In the genomic region with DNA sequence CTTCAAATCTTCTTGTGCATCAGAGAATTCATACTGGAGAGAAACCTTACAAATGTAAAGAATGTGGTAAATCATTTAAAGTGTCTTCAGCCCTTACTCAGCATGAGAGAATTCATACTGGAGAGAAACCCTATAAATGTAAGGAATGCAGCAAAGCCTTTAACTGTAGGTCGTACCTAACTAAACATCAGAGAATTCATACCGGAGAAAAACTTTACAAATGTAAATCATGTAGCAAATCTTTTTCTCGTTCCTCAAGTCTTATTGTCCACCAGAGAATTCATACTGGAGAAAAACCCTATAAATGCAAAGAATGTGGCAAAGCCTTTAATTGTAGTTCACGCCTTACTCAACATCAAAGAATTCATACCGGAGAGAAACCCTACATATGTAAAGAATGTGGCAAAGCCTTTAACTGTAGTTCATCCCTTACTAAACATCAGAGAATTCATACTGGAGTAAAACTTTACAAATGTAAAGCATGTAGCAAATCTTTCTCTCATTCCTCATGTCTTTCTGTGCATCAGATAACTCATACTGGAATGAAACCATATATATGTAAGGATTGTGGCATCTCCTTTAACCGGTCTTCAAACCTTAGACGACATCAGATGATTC, we compare ENCODE assay signal across 20 cellular contexts.
A peak's percentile ranks its signal among the peaks of the same experiment; 100 is the strongest.
DNase-seq lines count a peak whose midpoint lies in the region; ATAC-seq, FAIRE-seq and TF ChIP-seq lines count a peak whose summit lies in the region.
"Had no signal": no experiment of that assay in that cellular context is flagged by ENCODE, and none has a peak within 500 bp of the region (broad histone marks: within the 10 kb centered on the region; RNA-seq: fewer than 3 reads in every experiment).

No MANE protein-coding gene starts in this region.

- intact Hi-C loops in HepG2 (cut with micrococcal nuclease; ENCODE audit: unreplicated experiment) (no loop called here), right lobe of liver (cut with DNase I) (no loop called here), Right ventricle myocardium inferior (cut with DNase I) (no loop called here)

- TF ChIP-seq RAD21 in HepG2 (CRISPR knock-in tag; IDR thresholded peaks at IDR 0.05): no peak

- H4K20me1 ChIP-seq in HepG2 (ENCODE audit: insufficient read depth, low read length): no peaks in the 10 kb centered on the region

- TF ChIP-seq POLR2A in HepG2 (IDR thresholded peaks at IDR 0.05; ENCODE audit: insufficient read depth in 1 of 2, low read depth in 2 of 2, low read length in 2 of 2) (no peak), right lobe of liver (IDR thresholded peaks at IDR 0.05) (no peak)

- H3K4me3 ChIP-seq in HepG2 (replicated peaks in 1 of 3; ENCODE audit: insufficient read depth in 1 of 3, low read depth in 2 of 3, low read length in 3 of 3) (no peak overlapping the region), right lobe of liver (no peak overlapping the region), muscle layer of duodenum (ENCODE audit: low read depth in 1 of 2, low read length in 2 of 2) (peak overlapping the region; percentile 16 to 55)

- peaks cover 93% of the 10 kb centered on the region for H3K9me3 ChIP-seq in HepG2 (ENCODE audit: low read length)
- H3K9me3 ChIP-seq in right lobe of liver: peaks cover 8 to 90% (median 44%) of the 10 kb centered on the region in 4 donors
- peaks cover 59 to 82% of the 10 kb centered on the region in 2 donors for H3K9me3 ChIP-seq in muscle layer of duodenum (ENCODE audit: control insufficient read depth in 1 of 2, low read length in 2 of 2)

- FAIRE-seq in HepG2 (lab: Jason Lieb, UNC): no peak
- FAIRE-seq: GM18507, HTR-8/SVneo, RCC 7860 had no signal

- no peak overlapping the region for H2AFZ ChIP-seq in HepG2 (ENCODE audit: low read length)

- ATAC-seq in HepG2 (no peak), right lobe of liver (no peak), Right ventricle myocardium inferior (no peak), GM19467 (IDR thresholded peaks at IDR 0.05; ENCODE audit: unreplicated experiment) (no peak)

- TF ChIP-seq CTCF in HepG2 (CRISPR knock-in tag; IDR thresholded peaks at IDR 0.05): no peak
- TF ChIP-seq CTCF in right lobe of liver (IDR thresholded peaks at IDR 0.05): no peak

- H3K27me3 ChIP-seq in HepG2 (ENCODE audit: control insufficient read depth in 1 of 2, insufficient read depth in 2 of 2, low read length in 2 of 2) (no peaks in the 10 kb centered on the region), right lobe of liver (no peaks in the 10 kb centered on the region), muscle layer of duodenum (ENCODE audit: low read depth, low read length) (no peaks in the 10 kb centered on the region)

- peaks cover 5 to 20% of the 10 kb centered on the region in 2 experiments for H3K36me3 ChIP-seq in HepG2 (replicated peaks in 1 of 2; ENCODE audit: control insufficient read depth in 1 of 2, insufficient read depth in 2 of 2, low read length in 2 of 2)
- peaks cover 0 to 27% (median 0%) of the 10 kb centered on the region in 4 donors for H3K36me3 ChIP-seq in right lobe of liver
- H3K36me3 ChIP-seq in muscle layer of duodenum (ENCODE audit: control insufficient read depth in 1 of 2, insufficient read depth in 2 of 2, low read length in 2 of 2): peaks cover 22 to 86% of the 10 kb centered on the region in 2 donors

- 98% methylated on average over 7 of the region's 7 CpGs for whole genome bisulfite sequencing in HepG2 (ENCODE audit: low lambda C conversion rate)
- 91% methylated on average over 7 of the region's 7 CpGs for WGBS in right lobe of liver (ENCODE audit: insufficient coverage, low coverage, low lambda C conversion rate, missing lambda C conversion rate)

- in situ Hi-C loops in HepG2 (cut with HindIII; ENCODE audit: extremely low pct_ligation_motif_present, low pct_unique_long_range_greater_than_20kb): no loop called here

- CTCF ChIA-PET in HepG2 (lab: Yijun Ruan, JAX; ENCODE audit: low intra/inter-chr PET ratio, low total read pairs): no interaction called here

- H3K4me2 ChIP-seq in HepG2 (ENCODE audit: low read depth, low read length): no peak overlapping the region

- H3K4me1 ChIP-seq in HepG2 (ENCODE audit: insufficient read depth, low read length) (no peaks in the 10 kb centered on the region), right lobe of liver (no peaks in the 10 kb centered on the region), muscle layer of duodenum (ENCODE audit: control insufficient read depth in 1 of 2, insufficient read depth in 2 of 2, low read length in 2 of 2) (no peaks in the 10 kb centered on the region)
- H3K4me1 ChIP-seq: Caco-2 had no signal

- H3K9ac ChIP-seq in HepG2 (ENCODE audit: insufficient read depth, low read depth, low read length): no peak overlapping the region

- no peaks in the 10 kb centered on the region for H3K79me2 ChIP-seq in HepG2 (ENCODE audit: insufficient read depth, low read length)

- DNase-seq in HepG2 (ENCODE audit: low spot score) (no peak), right lobe of liver (no peak), dermis blood vessel endothelial cell (peak; percentile 4), Right ventricle myocardium inferior (ENCODE audit: missing footprints) (no peak)
- DNase-seq in activated CD8-positive, alpha-beta memory T cell treated with anti-CD3 and anti-CD28 coated beads, Interleukin-2, amount 50 U/mL, for 48 hours: no peak
- DNase-seq in stimulated activated CD4-positive, alpha-beta T cell treated with anti-CD3 and anti-CD28 coated beads, Interleukin-4, amount 100 ng/mL, for 24 hours: no peak
- DNase-seq: 8988T, Caco-2, HCEC 1CT, KBM-7, NCI-H1092 treated with DMSO at 0.1 percent for 48 hours, NCI-H1930, NCI-H524, SHP77 treated with DMSO at 0.1 percent for 48 hours had no signal

- no peak for TF ChIP-seq EP300 in HepG2 (IDR thresholded peaks at IDR 0.05; ENCODE audit: low read depth in 2 of 2, low read length in 2 of 2)
- TF ChIP-seq EP300 in HepG2 (CRISPR knock-in tag; IDR thresholded peaks at IDR 0.05; ENCODE audit: borderline replicate concordance): no peak

- POLR2A ChIA-PET in HepG2 (lab: Yijun Ruan, JAX): no interaction called here

- BruUV-seq in HepG2 (replicated peaks; lab: Mats Ljungman, UMichigan): no TSS peak

- H3K27ac ChIP-seq in HepG2 (ENCODE audit: extremely low read length, insufficient read depth, low read length) (no peak overlapping the region), right lobe of liver (no peak overlapping the region), muscle layer of duodenum (ENCODE audit: low read length) (no peak overlapping the region)
- H3K27ac ChIP-seq: C4-2B had no signal

TF ChIP-seq in HepG2, 621 proteins besides CTCF, POLR2A, EP300 and RAD21:
- TF ChIP-seq FLYWCH1 (CRISPR knock-in tag; IDR thresholded peaks at IDR 0.05) (no peak), ZNF274 (CRISPR knock-in tag; IDR thresholded peaks at IDR 0.05) (peak; percentile 99; the same call in 1 of the 2 replicates), SETDB1 (CRISPR knock-in tag; IDR thresholded peaks at IDR 0.05; ENCODE audit: borderline replicate concordance) (peak; percentile 7; the same call in 1 of the 2 replicates)
TF ChIP-seq in HepG2: peak in this region for 2.

Comparison
In these comparisons a context has a peak if more than half of its experiments do, and no peak if none do; other contexts are left out.
1. H3K4me3 ChIP-seq: peak in muscle layer of duodenum (2 of 2); none in HepG2 (0 of 3) and right lobe of liver (0 of 3).